ENCODE assay signal across 3 cellular contexts in the genomic region with DNA sequence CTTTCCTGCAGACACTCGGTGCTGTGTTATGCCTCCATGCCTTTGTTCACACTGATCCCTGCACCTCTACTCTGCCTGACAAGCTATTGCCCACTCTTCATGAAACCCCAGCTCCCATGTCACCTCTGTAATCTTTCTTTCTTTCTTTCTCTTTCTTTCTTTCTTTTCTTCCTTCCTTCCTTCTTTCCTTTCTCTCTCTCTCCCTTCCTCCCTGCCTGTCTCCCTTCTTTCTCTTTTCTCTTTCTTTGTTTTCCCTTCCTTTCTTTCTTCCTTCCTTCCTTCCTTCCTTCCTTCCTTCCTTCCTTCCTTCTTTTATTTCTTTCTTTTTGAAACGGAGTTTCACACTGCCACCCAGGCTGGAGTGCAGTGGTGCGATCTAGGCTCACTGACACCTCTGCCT.
TF ChIP-seq lines count a peak whose summit lies in the region.

No MANE protein-coding gene starts in this region.

TF ChIP-seq in HEK293, 187 proteins besides CTCF, POLR2A, EP300 and RAD21:
- no peak for TF ChIP-seq ZNF10 (tag by site-specific recombination; IDR thresholded peaks at IDR 0.05)
- TF ChIP-seq, protein P1, sequence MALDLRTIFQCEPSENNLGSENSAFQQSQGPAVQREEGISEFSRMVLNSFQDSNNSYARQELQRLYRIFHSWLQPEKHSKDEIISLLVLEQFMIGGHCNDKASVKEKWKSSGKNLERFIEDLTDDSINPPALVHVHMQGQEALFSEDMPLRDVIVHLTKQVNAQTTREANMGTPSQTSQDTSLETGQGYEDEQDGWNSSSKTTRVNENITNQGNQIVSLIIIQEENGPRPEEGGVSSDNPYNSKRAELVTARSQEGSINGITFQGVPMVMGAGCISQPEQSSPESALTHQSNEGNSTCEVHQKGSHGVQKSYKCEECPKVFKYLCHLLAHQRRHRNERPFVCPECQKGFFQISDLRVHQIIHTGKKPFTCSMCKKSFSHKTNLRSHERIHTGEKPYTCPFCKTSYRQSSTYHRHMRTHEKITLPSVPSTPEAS (tag by site-specific recombination; IDR thresholded peaks at IDR 0.05): no peak
- no peak for TF ChIP-seq ZNF792 (tag by site-specific recombination; IDR thresholded peaks at IDR 0.05)
- TF ChIP-seq ZNF366 (tag by site-specific recombination; conservative IDR thresholded peaks at IDR 0.05): peak; percentile 95

TF ChIP-seq in HEK293T, 16 proteins besides CTCF, POLR2A, EP300 and RAD21:
- 0 out of 2 replicates have a peak, but pooled peaks have one; percentile 15 for TF ChIP-seq BHLHE40 (IDR thresholded peaks at IDR 0.05; ENCODE audit: borderline replicate concordance)
- TF ChIP-seq FOXM1 (IDR thresholded peaks at IDR 0.05; ENCODE audit: borderline replicate concordance): no peak
- TF ChIP-seq L3MBTL2 (conservative IDR thresholded peaks at IDR 0.05): no peak

TF ChIP-seq in H1, 55 proteins besides CTCF, POLR2A, EP300 and RAD21:
- TF ChIP-seq, protein P2, sequence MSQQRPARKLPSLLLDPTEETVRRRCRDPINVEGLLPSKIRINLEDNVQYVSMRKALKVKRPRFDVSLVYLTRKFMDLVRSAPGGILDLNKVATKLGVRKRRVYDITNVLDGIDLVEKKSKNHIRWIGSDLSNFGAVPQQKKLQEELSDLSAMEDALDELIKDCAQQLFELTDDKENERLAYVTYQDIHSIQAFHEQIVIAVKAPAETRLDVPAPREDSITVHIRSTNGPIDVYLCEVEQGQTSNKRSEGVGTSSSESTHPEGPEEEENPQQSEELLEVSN (IDR thresholded peaks at IDR 0.05): no peak
- TF ChIP-seq BACH1 (IDR thresholded peaks at IDR 0.05; ENCODE audit: low read length) (no peak), PHF8 (conservative IDR thresholded peaks at IDR 0.05; ENCODE audit: low read depth, low read length) (no peak), JUND (IDR thresholded peaks at IDR 0.05; ENCODE audit: low read length) (no peak)
